ENCODE assay signal across 8 cellular contexts in genomic region chr1:151156515-151156819, GRCh38. TPM values are rescaled to one million over a fixed set of nuclear protein-coding genes. Genes with fewer than 3 reads are reported as not detected.
A peak's percentile ranks its signal among the peaks of the same experiment; 100 is the strongest.
DNase-seq lines count a peak whose midpoint lies in the region; ATAC-seq and FAIRE-seq lines count a peak whose summit lies in the region.

Gene TNFAIP8L2, plus strand, starts transcription at chr1:151156649. Its CDS starts 2,049 bp downstream, at chr1:151158698.

- H3K4me3 Mint-ChIP-seq in T-helper 1 cell treated with Interleukin-12 subunit alpha and Interleukin-12 subunit beta and Interleukin-4 antibody, amounts not matched to agents 30 μg/mL and 1 μg/mL, for 36 hours: peak within 1 kb of the TSS; percentile 96
- H3K4me3 Mint-ChIP-seq in activated naive CD8-positive, alpha-beta T cell treated with anti-CD3 and anti-CD28 coated beads for 36 hours: peak within 1 kb of the TSS; percentile 94

- 5% methylated on average over 4 of the region's 4 CpGs for WGBS in thymus
- WGBS in neuronal stem cell (ENCODE audit: extremely low coverage in 2 of 2, insufficient read length in 2 of 2, insufficient replicate concordance in 1 of 2), 2 donors: no CpG with 5 or more reads among the region's 4 CpGs

- H2BK15ac ChIP-seq in neuronal stem cell (ENCODE audit: low read length): no peak within 1 kb of the TSS

- no peak for FAIRE-seq in GM18507 (lab: Jason Lieb, UNC)

- H3K4me3 ChIP-seq in muscle layer of duodenum (ENCODE audit: low read depth in 1 of 2, low read length in 2 of 2): peak within 1 kb of the TSS; percentile 46 to 54
- peak within 1 kb of the TSS; percentile 73 for H3K4me3 ChIP-seq in thymus (ENCODE audit: low read length)
- no peak within 1 kb of the TSS for H3K4me3 ChIP-seq in neuronal stem cell (ENCODE audit: low read length in 2 of 2)

- no peak within 1 kb of the TSS for H2AFZ ChIP-seq in neuronal stem cell (ENCODE audit: low read length)

- H3K4me1 ChIP-seq in muscle layer of duodenum (ENCODE audit: control insufficient read depth in 1 of 2, insufficient read depth in 2 of 2, low read length in 2 of 2) (peaks cover 0 to 8% of the 10 kb centered on the region in 2 donors), thymus (ENCODE audit: control insufficient read depth, insufficient read depth, low read length) (peaks cover 19% of the 10 kb centered on the region), neuronal stem cell (ENCODE audit: control insufficient read depth in 2 of 2, insufficient read depth in 1 of 2, low read depth in 1 of 2, low read length in 2 of 2) (no peaks in the 10 kb centered on the region)

- peaks cover 31% of the 10 kb centered on the region for H3K36me3 Mint-ChIP-seq in T-helper 1 cell treated with Interleukin-12 subunit alpha and Interleukin-12 subunit beta and Interleukin-4 antibody, amounts not matched to agents 30 μg/mL and 1 μg/mL, for 36 hours (ENCODE audit: low read depth)
- H3K36me3 Mint-ChIP-seq in activated naive CD8-positive, alpha-beta T cell treated with anti-CD3 and anti-CD28 coated beads for 36 hours: peaks cover 43% of the 10 kb centered on the region

- H3K27ac Mint-ChIP-seq in T-helper 1 cell treated with Interleukin-12 subunit alpha and Interleukin-12 subunit beta and Interleukin-4 antibody, amounts not matched to agents 30 μg/mL and 1 μg/mL, for 36 hours: peak within 1 kb of the TSS; percentile 89
- peak within 1 kb of the TSS; percentile 94 for H3K27ac Mint-ChIP-seq in activated naive CD8-positive, alpha-beta T cell treated with anti-CD3 and anti-CD28 coated beads for 36 hours

- H3K27ac ChIP-seq in muscle layer of duodenum (ENCODE audit: low read length): peak within 1 kb of the TSS; percentile 46
- H3K27ac ChIP-seq in thymus (ENCODE audit: low read depth): peak within 1 kb of the TSS; percentile 88
- H3K27ac ChIP-seq in neuronal stem cell (replicated peaks; ENCODE audit: low read length): no peak within 1 kb of the TSS

- no peak within 1 kb of the TSS for H3K18ac ChIP-seq in neuronal stem cell (ENCODE audit: low read length)

- DNase-seq in GM18507 (ENCODE audit: extremely low spot score, insufficient read length, low read depth) (peak; percentile 35), NCI-H748 treated with DMSO at 0.1 percent for 48 hours (lab: John Stamatoyannopoulos, UW) (no peak), neuronal stem cell (ENCODE audit: low spot score) (no peak)
- DNase-seq in activated naive CD8-positive, alpha-beta T cell treated with anti-CD3 and anti-CD28 coated beads for 36 hours: peak; percentile 77

- H3K4me2 ChIP-seq in neuronal stem cell (ENCODE audit: insufficient read depth, low read length, poor library complexity, severe bottlenecking): no peak within 1 kb of the TSS

- no peak within 1 kb of the TSS for H3K4ac ChIP-seq in neuronal stem cell (ENCODE audit: low read length)

- no peak within 1 kb of the TSS for H2BK5ac ChIP-seq in neuronal stem cell (ENCODE audit: low read length)

- peaks cover 41% of the 10 kb centered on the region for H3K4me1 Mint-ChIP-seq in T-helper 1 cell treated with Interleukin-12 subunit alpha and Interleukin-12 subunit beta and Interleukin-4 antibody, amounts not matched to agents 30 μg/mL and 1 μg/mL, for 36 hours (ENCODE audit: low read depth)
- H3K4me1 Mint-ChIP-seq in activated naive CD8-positive, alpha-beta T cell treated with anti-CD3 and anti-CD28 coated beads for 36 hours: peaks cover 35% of the 10 kb centered on the region

- no peak within 1 kb of the TSS for H3K23ac ChIP-seq in neuronal stem cell (ENCODE audit: low read depth, low read length, poor library complexity)

- no peak within 1 kb of the TSS for H2BK120ac ChIP-seq in neuronal stem cell (ENCODE audit: low read depth, low read length)

- H3K9ac ChIP-seq in neuronal stem cell (ENCODE audit: low read depth, low read length, poor library complexity): no peak within 1 kb of the TSS

- H2BK12ac ChIP-seq in neuronal stem cell (ENCODE audit: low read length): no peak within 1 kb of the TSS

- H3K79me1 ChIP-seq in neuronal stem cell (ENCODE audit: low read depth, low read length): peaks cover 2% of the 10 kb centered on the region

- H3K9me3 Mint-ChIP-seq in T-helper 1 cell treated with Interleukin-12 subunit alpha and Interleukin-12 subunit beta and Interleukin-4 antibody, amounts not matched to agents 30 μg/mL and 1 μg/mL, for 36 hours: no peaks in the 10 kb centered on the region
- H3K9me3 Mint-ChIP-seq in activated naive CD8-positive, alpha-beta T cell treated with anti-CD3 and anti-CD28 coated beads for 36 hours: peaks cover 2% of the 10 kb centered on the region

- no peak within 1 kb of the TSS for H2AK5ac ChIP-seq in neuronal stem cell (ENCODE audit: low read depth, low read length)

- no peaks in the 10 kb centered on the region for H3K27me3 Mint-ChIP-seq in T-helper 1 cell treated with Interleukin-12 subunit alpha and Interleukin-12 subunit beta and Interleukin-4 antibody, amounts not matched to agents 30 μg/mL and 1 μg/mL, for 36 hours (ENCODE audit: low read depth)
- H3K27me3 Mint-ChIP-seq in activated naive CD8-positive, alpha-beta T cell treated with anti-CD3 and anti-CD28 coated beads for 36 hours: no peaks in the 10 kb centered on the region

- no peaks in the 10 kb centered on the region for H3K27me3 ChIP-seq in muscle layer of duodenum (ENCODE audit: low read depth, low read length)
- H3K27me3 ChIP-seq in thymus (ENCODE audit: control insufficient read depth, insufficient read depth): no peaks in the 10 kb centered on the region
- no peaks in the 10 kb centered on the region for H3K27me3 ChIP-seq in neuronal stem cell (ENCODE audit: control insufficient read depth in 3 of 3, insufficient read depth in 3 of 3, low read depth in 1 of 3, low read length in 3 of 3)

- peaks cover 9 to 43% of the 10 kb centered on the region in 2 donors for H3K36me3 ChIP-seq in muscle layer of duodenum (ENCODE audit: control insufficient read depth in 1 of 2, insufficient read depth in 2 of 2, low read length in 2 of 2)
- peaks cover 17% of the 10 kb centered on the region for H3K36me3 ChIP-seq in thymus (ENCODE audit: control insufficient read depth, insufficient read depth)
- H3K36me3 ChIP-seq in neuronal stem cell (replicated peaks in 1 of 2; ENCODE audit: control insufficient read depth in 2 of 2, insufficient read depth in 2 of 2, low read length in 2 of 2): peaks cover 22 to 36% of the 10 kb centered on the region in 2 donors

- H3K9me3 ChIP-seq in muscle layer of duodenum (ENCODE audit: control insufficient read depth in 1 of 2, low read length in 2 of 2): no peaks in the 10 kb centered on the region
- H3K9me3 ChIP-seq in thymus (ENCODE audit: control insufficient read depth): no peaks in the 10 kb centered on the region
- no peaks in the 10 kb centered on the region for H3K9me3 ChIP-seq in neuronal stem cell (replicated peaks in 1 of 2; ENCODE audit: control insufficient read depth in 2 of 2, insufficient read depth in 1 of 2, low read depth in 1 of 2, low read length in 2 of 2)

- ATAC-seq in HG02885 (IDR thresholded peaks at IDR 0.05; ENCODE audit: poor library complexity, unreplicated experiment): peak; percentile 62

- no peak within 1 kb of the TSS for H4K8ac ChIP-seq in neuronal stem cell (ENCODE audit: low read depth, low read length)

- no peak within 1 kb of the TSS for H3K14ac ChIP-seq in neuronal stem cell (ENCODE audit: low read length)

- H4K91ac ChIP-seq in neuronal stem cell (ENCODE audit: low read depth, low read length, poor library complexity): no peak within 1 kb of the TSS

RNA-seq across cellular contexts. Expression of gene TNFAIP8L2, which starts in this region (rescaled TPM):
- 10 to 100 TPM; 22.2 to 22.3 TPM for total RNA-seq in activated naive CD8-positive, alpha-beta T cell treated with anti-CD3 and anti-CD28 coated beads for 36 hours
- polyA plus RNA-seq in thymus: 32.8 TPM
- polyA plus RNA-seq in neuronal stem cell (2013, experiment 1 of 2): not detected
- polyA plus RNA-seq in neuronal stem cell (2013, experiment 2 of 2): not detected

Comparison
In these comparisons a context has a peak if more than half of its experiments do, and no peak if none do; other contexts are left out.
1. DNase-seq: peak in GM18507 (single experiment) and activated naive CD8-positive, alpha-beta T cell treated with anti-CD3 and anti-CD28 coated beads for 36 hours (single experiment); none in NCI-H748 treated with DMSO at 0.1 percent for 48 hours (single experiment) and neuronal stem cell (single experiment).
2. H3K4me3 ChIP-seq: peak in muscle layer of duodenum (2 of 2) and thymus (single experiment); none in neuronal stem cell (0 of 2).